ENCODE assay signal across 25 cellular contexts in the genomic region with DNA sequence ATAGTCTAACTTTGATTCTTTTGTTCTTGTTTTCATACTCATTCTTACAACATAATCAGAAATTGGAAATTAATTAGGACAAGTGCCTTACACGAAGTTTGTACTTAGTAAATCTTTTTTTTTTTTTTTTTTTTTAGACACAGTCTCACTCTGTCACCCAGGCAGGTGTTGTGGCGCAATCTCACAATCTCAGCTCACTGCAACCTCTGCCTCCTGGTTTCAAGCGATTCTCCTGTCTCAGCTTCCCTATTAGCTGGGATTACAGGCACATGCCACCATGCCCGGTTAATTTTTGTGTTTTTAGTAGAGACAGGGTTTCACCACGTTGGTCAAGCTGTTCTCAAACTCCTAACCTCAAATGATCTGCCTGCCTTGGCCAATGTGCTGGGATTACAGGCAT.
"Had no signal": no experiment of that assay in that cellular context is flagged by ENCODE, and none has a peak within 500 bp of the region (broad histone marks: within the 10 kb centered on the region; RNA-seq: fewer than 3 reads in every experiment).

No MANE protein-coding gene starts in this region.

- H3K79me2 ChIP-seq: hepatocyte had no signal

- FAIRE-seq: urothelium cell line had no signal

- H3K27me3 Mint-ChIP-seq: naive thymus-derived CD4-positive, alpha-beta T cell; natural killer cell treated with Interleukin-12 subunit alpha and Interleukin-12 subunit beta and Interleukin-15 and Interleukin-18, amount 100 ng/mL, for 72 hours; progenitor cell of endocrine pancreas; stimulated activated memory B cell treated with anti-CD40 and anti-IgM and Interleukin-4, amounts not matched to agents 10 μg/mL and 1 μg/mL and 100 μg/mL, for 72 hours; stimulated activated naive CD8-positive, alpha-beta T cell treated with anti-CD3 and anti-CD28 coated beads, Interleukin-15, amount 100 ng/mL, for 72 hours had no signal

- ATAC-seq: mucosa of descending colon; naive thymus-derived CD4-positive, alpha-beta T cell; right lobe of liver; stimulated activated memory B cell treated with anti-CD40 and anti-IgM and Interleukin-4, amounts not matched to agents 10 μg/mL and 1 μg/mL and 100 μg/mL, for 72 hours; stimulated activated naive CD8-positive, alpha-beta T cell treated with anti-CD3 and anti-CD28 coated beads, Interleukin-15, amount 100 ng/mL, for 72 hours had no signal

- H3K4me1 Mint-ChIP-seq: stimulated activated memory B cell treated with anti-CD40 and anti-IgM and Interleukin-4, amounts not matched to agents 10 μg/mL and 1 μg/mL and 100 μg/mL, for 72 hours; stimulated activated naive CD8-positive, alpha-beta T cell treated with anti-CD3 and anti-CD28 coated beads, Interleukin-15, amount 100 ng/mL, for 72 hours had no signal

- DNase-seq: islet precursor cell; left ventricle myocardium inferior; mesendoderm; midbrain; mucosa of descending colon; naive thymus-derived CD4-positive, alpha-beta T cell; ovary; stimulated activated CD4-positive, alpha-beta T cell treated with anti-CD3 and anti-CD28 coated beads, Interleukin-1b, Interleukin-23, amount 100 ng/mL, for 48 hours; stimulated activated CD4-positive, alpha-beta T cell treated with anti-CD3 and anti-CD28 coated beads, Interleukin-2, amount 100 ng/mL, for 48 hours; stimulated activated CD4-positive, alpha-beta T cell treated with anti-CD3 and anti-CD28 coated beads, Interleukin-4, amount 100 ng/mL, for 4 hours; stimulated activated CD8-positive, alpha-beta memory T cell treated with anti-CD3 and anti-CD28 coated beads, Interleukin-4, amount 100 ng/mL, for 48 hours; stimulated activated naive CD4-positive, alpha-beta T cell treated with Interleukin-2 at 50 U/mL for 16 hours; stimulated activated naive CD8-positive, alpha-beta T cell treated with anti-CD3 and anti-CD28 coated beads, Interleukin-15, amount 100 ng/mL, for 72 hours; substantia nigra; upper lobe of left lung had no signal

- H3K36me3 ChIP-seq: left ventricle myocardium inferior, ovary, right atrium auricular region, right lobe of liver had no signal

- H3K9me3 Mint-ChIP-seq: natural killer cell treated with Interleukin-12 subunit alpha and Interleukin-12 subunit beta and Interleukin-15 and Interleukin-18, amount 100 ng/mL, for 72 hours had no signal

- H3K27ac ChIP-seq: hepatocyte, left ventricle myocardium inferior, ovary, right atrium auricular region, right lobe of liver, tibial nerve, upper lobe of left lung had no signal

- H3K27me3 ChIP-seq: hepatocyte, ovary, right atrium auricular region, right lobe of liver, tibial nerve, upper lobe of left lung had no signal

- H3K27ac Mint-ChIP-seq: naive thymus-derived CD4-positive, alpha-beta T cell; natural killer cell treated with Interleukin-12 subunit alpha and Interleukin-12 subunit beta and Interleukin-15 and Interleukin-18, amount 100 ng/mL, for 72 hours; progenitor cell of endocrine pancreas; stimulated activated memory B cell treated with anti-CD40 and anti-IgM and Interleukin-4, amounts not matched to agents 10 μg/mL and 1 μg/mL and 100 μg/mL, for 72 hours had no signal

- H3K9me3 ChIP-seq: left ventricle myocardium inferior, mucosa of descending colon, ovary, right atrium auricular region, right lobe of liver, tibial nerve, upper lobe of left lung had no signal

- H3K4me1 ChIP-seq: left ventricle myocardium inferior, right atrium auricular region, right lobe of liver, tibial nerve, upper lobe of left lung had no signal

- H2AFZ ChIP-seq: hepatocyte had no signal

- H3K4me3 Mint-ChIP-seq: naive thymus-derived CD4-positive, alpha-beta T cell; natural killer cell treated with Interleukin-12 subunit alpha and Interleukin-12 subunit beta and Interleukin-15 and Interleukin-18, amount 100 ng/mL, for 72 hours; stimulated activated memory B cell treated with anti-CD40 and anti-IgM and Interleukin-4, amounts not matched to agents 10 μg/mL and 1 μg/mL and 100 μg/mL, for 72 hours; stimulated activated naive CD8-positive, alpha-beta T cell treated with anti-CD3 and anti-CD28 coated beads, Interleukin-15, amount 100 ng/mL, for 72 hours had no signal

- H3K4me2 ChIP-seq: hepatocyte, smooth muscle cell had no signal

- H3K4me3 ChIP-seq: hepatocyte, left ventricle myocardium inferior, lung, mucosa of descending colon, ovary, right atrium auricular region, right lobe of liver, smooth muscle cell, tibial nerve, upper lobe of left lung had no signal
